In genomic region chr10:97736403-97736901, GRCh38 we compare ENCODE assay signal across 8 cellular contexts. TPM values are rescaled to one million over a fixed set of nuclear protein-coding genes. Genes with fewer than 3 reads are reported as not detected.
DNase-seq lines count a peak whose midpoint lies in the region; ATAC-seq, FAIRE-seq and TF ChIP-seq lines count a peak whose summit lies in the region.

No MANE protein-coding gene starts in this region.

- TF ChIP-seq EP300 in neural cell (conservative IDR thresholded peaks at IDR 0.05; ENCODE audit: poor library complexity, severe bottlenecking) = no peak

- H3K36me3 Mint-ChIP-seq in IgD-negative memory B cell = peaks cover 3% of the 10 kb centered on the region
- H3K36me3 Mint-ChIP-seq in central memory CD8-positive, alpha-beta T cell (ENCODE audit: insufficient read depth) = peaks cover 38% of the 10 kb centered on the region

- CTCF ChIA-PET in AG04449 (lab: Yijun Ruan, JAX) = interaction anchor here (1.1 to 14.2 kb wide), 10 partner anchors 9 to 198 kb away, joined by 3 to 664 read pairs (median 14); partner anchors contain the start of genes ANKRD2, AVPI1 and MARVELD1

- no peaks in the 10 kb centered on the region for H3K27me3 Mint-ChIP-seq in IgD-negative memory B cell
- H3K27me3 Mint-ChIP-seq in central memory CD8-positive, alpha-beta T cell = peaks cover 8% of the 10 kb centered on the region

- H3K36me3 ChIP-seq in neural cell (ENCODE audit: insufficient read depth, low read length) = no peaks in the 10 kb centered on the region

- H3K27me3 ChIP-seq in neural cell (ENCODE audit: insufficient read depth, low read depth, low read length) = no peaks in the 10 kb centered on the region

- no peak overlapping the region for H3K4me2 ChIP-seq in neural cell (ENCODE audit: low read length)

- no peak for TF ChIP-seq RAD21 in neural cell (conservative IDR thresholded peaks at IDR 0.05)

- FAIRE-seq in H54 (lab: Jason Lieb, UNC) = no peak

- H3K4me3 ChIP-seq in AG04449 (ENCODE audit: low read depth, low read length) (peak overlapping the region; percentile 12), neural cell (ENCODE audit: low read length) (peak overlapping the region; percentile 97)

- peak overlapping the region; percentile 16 for H2AFZ ChIP-seq in neural cell (ENCODE audit: low read depth, low read length)

- POLR2A ChIA-PET in AG04449 (lab: Yijun Ruan, JAX) = interaction anchor here (0.7 to 2.3 kb wide), 6 partner anchors 9 to 50 kb away, joined by 3 to 11 read pairs (median 4); partner anchors contain the start of genes AVPI1 and MARVELD1

- H3K27ac ChIP-seq in neural cell (ENCODE audit: low read length) = no peak overlapping the region

- in situ Hi-C loops in GM13976 (cut with MboI; ENCODE audit: low sequenced_read_pairs, unreplicated experiment) = no loop called here

- H3K9me2 ChIP-seq in neural cell (ENCODE audit: insufficient read depth, low read length) = no peaks in the 10 kb centered on the region

- DNase-seq in AG04449 (ENCODE audit: low read depth, low spot score) (no peak), GM13976 (ENCODE audit: low spot score) (no peak), H54 (ENCODE audit: insufficient read length, low spot score) (no peak), hepatic stellate cell (ENCODE audit: low spot score) (no peak)
- DNase-seq in central memory CD8-positive, alpha-beta T cell (ENCODE audit: low spot score in 2 of 2) = no peak

- H3K9me3 Mint-ChIP-seq in IgD-negative memory B cell = no peaks in the 10 kb centered on the region
- H3K9me3 Mint-ChIP-seq in central memory CD8-positive, alpha-beta T cell = no peaks in the 10 kb centered on the region

- no peaks in the 10 kb centered on the region for H3F3A ChIP-seq in neural cell (ENCODE audit: insufficient read depth, low read length, poor library complexity, severe bottlenecking)

- no peak overlapping the region for H3K9ac ChIP-seq in neural cell (ENCODE audit: low read length)

- no peak for TF ChIP-seq CTCF in AG04449 (IDR thresholded peaks at IDR 0.05; ENCODE audit: insufficient read depth, low read length, missing control alignments)
- TF ChIP-seq CTCF in neural cell (IDR thresholded peaks at IDR 0.05; ENCODE audit: poor library complexity, severe bottlenecking) = no peak
- no peak for TF ChIP-seq CTCF in GM13976 (IDR thresholded peaks at IDR 0.05; ENCODE audit: borderline replicate concordance, control extremely low read depth, extremely low read depth, insufficient read depth, missing control alignments)

- H3K4me3 Mint-ChIP-seq in IgD-negative memory B cell = peak overlapping the region; percentile 90 to 97 (median 94)
- H3K4me3 Mint-ChIP-seq in central memory CD8-positive, alpha-beta T cell = peak overlapping the region; percentile 97

- H3K4me1 Mint-ChIP-seq in IgD-negative memory B cell = peaks cover 32 to 40% (median 40%) of the 10 kb centered on the region in 3 donors
- peaks cover 53% of the 10 kb centered on the region for H3K4me1 Mint-ChIP-seq in central memory CD8-positive, alpha-beta T cell

- peak; percentile 18 for ATAC-seq in GM21447 (IDR thresholded peaks at IDR 0.05; ENCODE audit: unreplicated experiment)
- ATAC-seq in central memory CD8-positive, alpha-beta T cell (replicated peaks; ENCODE audit: extremely low read depth, poor library complexity, severe bottlenecking) = peak; percentile 6

- peaks cover 29% of the 10 kb centered on the region for H3K79me2 ChIP-seq in neural cell (replicated peaks; ENCODE audit: insufficient read depth, low read length)

- H4K20me1 ChIP-seq in neural cell (ENCODE audit: insufficient read depth) = no peaks in the 10 kb centered on the region

- peak overlapping the region; percentile 79 to 98 (median 98) for H3K27ac Mint-ChIP-seq in IgD-negative memory B cell
- peak overlapping the region; percentile 99 for H3K27ac Mint-ChIP-seq in central memory CD8-positive, alpha-beta T cell (ENCODE audit: low read depth)

- no peak for TF ChIP-seq POLR2A in H54 (IDR thresholded peaks at IDR 0.05; ENCODE audit: low read depth, low read length)

- no peaks in the 10 kb centered on the region for H3K9me3 ChIP-seq in neural cell (ENCODE audit: low read length)

TF ChIP-seq in neural cell, 6 proteins besides CTCF, POLR2A, EP300 and RAD21:
- TF ChIP-seq SMC3 (conservative IDR thresholded peaks at IDR 0.05; ENCODE audit: poor library complexity) (no peak), TAF1 (IDR thresholded peaks at IDR 0.05; ENCODE audit: low read depth) (no peak), POLR2AphosphoS5 (IDR thresholded peaks at IDR 0.05) (no peak), EZH2 (IDR thresholded peaks at IDR 0.05; ENCODE audit: borderline replicate concordance, insufficient read depth, low read length, poor library complexity, severe bottlenecking) (no peak), REST (IDR thresholded peaks at IDR 0.05; ENCODE audit: borderline replicate concordance) (no peak), MXI1 (conservative IDR thresholded peaks at IDR 0.05; ENCODE audit: poor library complexity, severe bottlenecking) (no peak)

RNA-seq across cellular contexts. Expression of gene ZFYVE27, which starts 0.5 kb away (rescaled TPM):
- polyA plus RNA-seq in IgD-negative memory B cell = 35.4 TPM
- 135 and 151 TPM in 2 replicates for polyA plus RNA-seq in neural cell
- 69.5 and 89.4 TPM in 2 replicates for polyA minus RNA-seq in neural cell

RNA-seq across cellular contexts. Expression of gene MARVELD1, which starts 22.9 kb away (rescaled TPM):
- polyA plus RNA-seq in IgD-negative memory B cell (0.40 TPM), neural cell (2.3 and 2.4 TPM in 2 replicates)
- 1.7 TPM in 2 replicates for polyA minus RNA-seq in neural cell

RNA-seq across cellular contexts. Expression of gene SFRP5, which starts 35.3 kb away (rescaled TPM):
- not detected for polyA plus RNA-seq in IgD-negative memory B cell
- polyA plus RNA-seq in neural cell = 0.92 and 1.2 TPM in 2 replicates
- polyA minus RNA-seq in neural cell = 1.9 and 2.4 TPM in 2 replicates

RNA-seq across cellular contexts. Expression of gene AVPI1, which starts 49.4 kb away (rescaled TPM):
- polyA plus RNA-seq in IgD-negative memory B cell (3.3 TPM), neural cell (0.94 and 1.3 TPM in 2 replicates)
- 1.5 and 2.5 TPM in 2 replicates for polyA minus RNA-seq in neural cell
